ENCODE assay signal across 10 cellular contexts in the genomic region with DNA sequence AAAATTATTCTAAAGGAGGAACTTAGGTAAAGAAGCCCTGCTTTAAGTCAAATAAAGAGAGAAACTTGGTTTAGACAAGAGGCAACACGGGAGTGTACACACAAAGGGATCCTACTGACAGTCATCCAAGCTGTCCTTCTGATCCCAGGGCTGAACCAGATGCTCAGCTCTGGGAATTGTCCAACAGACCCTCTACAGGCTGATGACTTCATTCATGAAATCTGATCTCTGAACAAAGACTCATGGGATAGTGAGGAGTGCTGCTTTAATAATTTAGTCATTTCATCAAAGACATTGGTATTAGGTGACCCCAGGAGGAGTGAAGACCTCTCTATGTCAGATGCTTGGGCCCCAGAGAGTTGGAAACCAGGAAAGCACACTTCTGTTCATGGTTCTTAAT.
DNase-seq lines count a peak whose midpoint lies in the region; ATAC-seq and TF ChIP-seq lines count a peak whose summit lies in the region.
"Had no signal": no experiment of that assay in that cellular context is flagged by ENCODE, and none has a peak within 500 bp of the region (broad histone marks: within the 10 kb centered on the region; RNA-seq: fewer than 3 reads in every experiment).

No MANE protein-coding gene starts in this region.

- peaks cover 93% of the 10 kb centered on the region for H3K36me3 ChIP-seq in CD4-positive, CD25-positive, alpha-beta regulatory T cell (ENCODE audit: control insufficient read depth, insufficient read depth, low read length)
- H3K36me3 ChIP-seq in fibroblast of lung (ENCODE audit: control insufficient read depth, insufficient read depth, low read length) = peaks cover 1% of the 10 kb centered on the region

- no peak overlapping the region for H3K4me3 ChIP-seq in CD4-positive, CD25-positive, alpha-beta regulatory T cell (ENCODE audit: low read depth, low read length)
- H3K4me3 ChIP-seq in fibroblast of lung (replicated peaks in 1 of 4; ENCODE audit: control extremely low read depth in 1 of 4, insufficient read depth in 1 of 4, low read depth in 3 of 4, low read length in 4 of 4) (no peak overlapping the region), lower leg skin (ENCODE audit: low read depth, poor library complexity, severe bottlenecking) (no peak overlapping the region)

- no peaks in the 10 kb centered on the region for H3K27me3 Mint-ChIP-seq in CD4-positive, CD25-positive, alpha-beta regulatory T cell

- no peak for DNase-seq in CD4-positive, CD25-positive, alpha-beta regulatory T cell
- DNase-seq in EL = peak; percentile 54
- peak; percentile 87 for DNase-seq in NCI-H82 (lab: John Stamatoyannopoulos, UW)
- DNase-seq in fibroblast of lung (ENCODE audit: low read depth in 2 of 2) = peak; percentile 50 to 56
- DNase-seq in COLO829 (ENCODE audit: low spot score) = no peak
- no peak for DNase-seq in NK-92 treated with Interleukin-12 subunit alpha and Interleukin-12 subunit beta, amount 100 ng/mL, for 24 hours (lab: John Stamatoyannopoulos, UW)
- DNase-seq in lower leg skin (ENCODE audit: low spot score in 2 of 2) = no peak
- DNase-seq: NCI-H187, right cardiac atrium had no signal

- H3K27ac ChIP-seq in CD4-positive, CD25-positive, alpha-beta regulatory T cell (ENCODE audit: insufficient read depth, low read length, poor library complexity, severe bottlenecking) = peak overlapping the region; percentile 75
- H3K27ac ChIP-seq in fibroblast of lung (ENCODE audit: insufficient read depth, low read length) = no peak overlapping the region

- H3K27me3 ChIP-seq in CD4-positive, CD25-positive, alpha-beta regulatory T cell (ENCODE audit: control insufficient read depth, insufficient read depth, low read length) = no peaks in the 10 kb centered on the region
- no peaks in the 10 kb centered on the region for H3K27me3 ChIP-seq in fibroblast of lung (ENCODE audit: control insufficient read depth, insufficient read depth, low read length)

- no peaks in the 10 kb centered on the region for H4K20me1 ChIP-seq in fibroblast of lung (ENCODE audit: control insufficient read depth, extremely low read depth, insufficient read depth, low read length)

- no peak overlapping the region for H2AFZ ChIP-seq in fibroblast of lung (ENCODE audit: low read length)

- peaks cover 24 to 98% (median 73%) of the 10 kb centered on the region in 4 donors for H3K4me1 Mint-ChIP-seq in CD4-positive, CD25-positive, alpha-beta regulatory T cell

- peak overlapping the region; percentile 76 to 96 (median 88) for H3K27ac Mint-ChIP-seq in CD4-positive, CD25-positive, alpha-beta regulatory T cell

- TF ChIP-seq CTCF in fibroblast of lung (conservative IDR thresholded peaks at IDR 0.05 in 1 of 2, IDR thresholded peaks at IDR 0.05 in 1 of 2; ENCODE audit: low read depth in 1 of 2, low read length in 2 of 2) (no peak), lower leg skin (IDR thresholded peaks at IDR 0.05) (no peak)

- intact Hi-C loops in lower leg skin (cut with DNase I; ENCODE audit: low total_unique reads) = no loop called here

- no peak for ATAC-seq in CD4-positive, CD25-positive, alpha-beta regulatory T cell (ENCODE audit: low read depth in 2 of 2)
- no peak for ATAC-seq in esophagus mucosa
- ATAC-seq: right cardiac atrium had no signal

- no peaks in the 10 kb centered on the region for H3K79me2 ChIP-seq in fibroblast of lung (ENCODE audit: control insufficient read depth, insufficient read depth, low read length)

- 62 to 67% methylated on average over 1 of the region's 1 CpG for WGBS in lower leg skin, 2 donors

- H3K36me3 Mint-ChIP-seq in CD4-positive, CD25-positive, alpha-beta regulatory T cell = peaks cover 77% of the 10 kb centered on the region

- no peak overlapping the region for H3K9ac ChIP-seq in fibroblast of lung (ENCODE audit: insufficient read depth, low read length)

- H3K4me1 ChIP-seq in CD4-positive, CD25-positive, alpha-beta regulatory T cell (ENCODE audit: control insufficient read depth, insufficient read depth, low read length, poor library complexity, severe bottlenecking) = peaks cover 83% of the 10 kb centered on the region
- H3K4me1 ChIP-seq in fibroblast of lung (ENCODE audit: control insufficient read depth, extremely low read depth, insufficient read depth, low read length) = no peaks in the 10 kb centered on the region

- H3K4me3 Mint-ChIP-seq in CD4-positive, CD25-positive, alpha-beta regulatory T cell = peak overlapping the region in 1 of 4 donors; percentile 41

- H3K9me3 Mint-ChIP-seq in CD4-positive, CD25-positive, alpha-beta regulatory T cell = no peaks in the 10 kb centered on the region

- TF ChIP-seq POLR2A in lower leg skin (IDR thresholded peaks at IDR 0.05) = no peak

- H3K9me3 ChIP-seq in CD4-positive, CD25-positive, alpha-beta regulatory T cell (ENCODE audit: control insufficient read depth in 2 of 2, low read length in 2 of 2) = no peaks in the 10 kb centered on the region
- no peaks in the 10 kb centered on the region for H3K9me3 ChIP-seq in fibroblast of lung (ENCODE audit: control insufficient read depth, insufficient read depth, low read depth, low read length)

- H3K4me2 ChIP-seq in fibroblast of lung (ENCODE audit: extremely low read depth, insufficient read depth, low read length) = no peak overlapping the region

Comparison
In these comparisons a context has a peak if more than half of its experiments do, and no peak if none do; other contexts are left out.
1. DNase-seq: peak in EL (single experiment), NCI-H82 (single experiment) and fibroblast of lung (2 of 2); none in CD4-positive, CD25-positive, alpha-beta regulatory T cell (0 of 3), COLO829 (single experiment), NK-92 treated with Interleukin-12 subunit alpha and Interleukin-12 subunit beta, amount 100 ng/mL, for 24 hours (single experiment) and lower leg skin (0 of 2).